9 cellular contexts compared by ENCODE assay signal in the genomic region with DNA sequence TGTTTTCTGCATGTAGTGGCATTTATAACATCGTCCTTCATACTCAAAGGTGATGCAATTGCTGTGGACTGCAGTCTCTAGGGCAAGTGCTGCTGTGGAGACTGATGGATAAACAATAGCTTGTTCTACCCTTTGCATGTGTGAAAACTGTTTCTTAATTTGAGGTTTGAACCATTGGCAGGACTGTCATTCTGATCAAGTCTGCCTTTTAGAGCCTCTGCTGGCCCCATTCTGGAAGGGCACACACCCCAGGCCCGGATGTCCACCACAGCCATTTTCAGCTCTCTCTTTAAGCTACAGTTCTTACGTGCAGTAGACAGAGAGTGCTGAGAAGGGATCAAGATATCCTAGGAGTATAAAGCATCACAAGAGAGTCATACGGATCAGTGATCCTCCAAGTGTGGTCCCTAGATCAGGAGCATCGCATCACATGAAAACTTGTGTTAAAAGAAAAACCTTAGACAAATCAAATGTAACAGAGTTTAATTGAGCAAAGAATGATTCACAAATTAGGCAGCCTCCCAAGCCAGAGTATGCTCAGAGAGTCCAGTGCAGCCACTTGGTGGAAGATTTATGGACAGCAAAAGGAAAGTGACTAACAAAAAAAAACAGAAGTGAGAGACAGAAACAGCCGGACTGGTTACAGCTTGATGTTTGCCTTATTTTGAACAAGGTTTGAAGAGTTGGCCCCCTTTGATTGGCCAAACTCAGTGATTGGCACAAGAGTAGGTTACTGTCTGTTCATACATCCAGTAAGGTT. TPM values are rescaled to one million over a fixed set of nuclear protein-coding genes. Genes with fewer than 3 reads are reported as not detected.
DNase-seq lines count a peak whose midpoint lies in the region; ATAC-seq and TF ChIP-seq lines count a peak whose summit lies in the region.
"Had no signal": no experiment of that assay in that cellular context is flagged by ENCODE, and none has a peak within 500 bp of the region (broad histone marks: within the 10 kb centered on the region; RNA-seq: fewer than 3 reads in every experiment).

No MANE protein-coding gene starts in this region.

- H3K27me3 ChIP-seq in ascending aorta: no peaks in the 10 kb centered on the region
- H3K27me3 ChIP-seq in liver (ENCODE audit: control insufficient read depth in 4 of 4, insufficient read depth in 4 of 4, low read length in 3 of 4): no peaks in the 10 kb centered on the region

- POLR2A ChIA-PET in naive thymus-derived CD8-positive, alpha-beta T cell (lab: Charles Lee): no interaction called here

- TF ChIP-seq CTCF in ascending aorta (IDR thresholded peaks at IDR 0.05): no peak
- no peak for TF ChIP-seq CTCF in liver (IDR thresholded peaks at IDR 0.05; ENCODE audit: low read depth, low read length, missing input control)
- no peak for TF ChIP-seq CTCF in endothelial cell (IDR thresholded peaks at IDR 0.05; ENCODE audit: unreplicated experiment)

- H3K27ac Mint-ChIP-seq in endothelial cell (ENCODE audit: unreplicated experiment): no peak overlapping the region
- H3K27ac Mint-ChIP-seq in naive thymus-derived CD8-positive, alpha-beta T cell: peak overlapping the region in 1 of 10 donors; percentile 53

- H3K4me1 ChIP-seq in ascending aorta: peaks cover 0 to 29% of the 10 kb centered on the region in 2 donors
- peaks cover 10 to 42% (median 32%) of the 10 kb centered on the region in 4 donors for H3K4me1 ChIP-seq in liver (ENCODE audit: control insufficient read depth in 4 of 4, insufficient read depth in 4 of 4, low read length in 3 of 4)

- TF ChIP-seq RAD21 in liver (IDR thresholded peaks at IDR 0.05): no peak

- intact Hi-C loops in Right ventricle myocardium inferior (cut with DNase I) (loop anchor here (2.0 kb wide), 1 partner anchor 92 kb away; the partner anchor contains the start of gene NT5DC1), cardiac septum (cut with DNase I) (no loop called here), ascending aorta (cut with DNase I) (no loop called here)

- H3K36me3 ChIP-seq in ascending aorta (no peaks in the 10 kb centered on the region), liver (ENCODE audit: control insufficient read depth in 4 of 4, insufficient read depth in 3 of 4, low read depth in 1 of 4, low read length in 3 of 4) (peaks cover 0 to 2% (median 0%) of the 10 kb centered on the region in 4 donors)

- peak overlapping the region; percentile 73 to 81 for H3K27ac ChIP-seq in ascending aorta
- no peak overlapping the region for H3K27ac ChIP-seq in liver (ENCODE audit: low read depth in 1 of 2, low read length in 2 of 2)
- H3K27ac ChIP-seq: C4-2B had no signal

- H3K9ac ChIP-seq in liver (ENCODE audit: low read depth in 1 of 2, low read length in 2 of 2): no peak overlapping the region

- 69% methylated on average over 6 of the region's 6 CpGs for WGBS in liver

- DNase-seq in Right ventricle myocardium inferior (ENCODE audit: missing footprints) (peak; percentile 53), cardiac septum (ENCODE audit: low spot score) (no peak), ascending aorta (ENCODE audit: low spot score in 2 of 2) (no peak), NCI-H82 treated with DMSO at 0.1 percent for 48 hours (lab: John Stamatoyannopoulos, UW; ENCODE audit: unreplicated experiment) (no peak), endothelial cell (ENCODE audit: low spot score) (no peak)
- DNase-seq in naive thymus-derived CD8-positive, alpha-beta T cell: no peak

- ATAC-seq in Right ventricle myocardium inferior (peak; percentile 83), HG03432 (IDR thresholded peaks at IDR 0.05; ENCODE audit: unreplicated experiment) (peak; percentile 68)
- no peak for ATAC-seq in naive thymus-derived CD8-positive, alpha-beta T cell

- no peaks in the 10 kb centered on the region for H3K9me3 Mint-ChIP-seq in endothelial cell (ENCODE audit: unreplicated experiment)
- no peaks in the 10 kb centered on the region for H3K9me3 Mint-ChIP-seq in naive thymus-derived CD8-positive, alpha-beta T cell

- H3K27me3 Mint-ChIP-seq in endothelial cell (ENCODE audit: unreplicated experiment): no peaks in the 10 kb centered on the region
- H3K27me3 Mint-ChIP-seq in naive thymus-derived CD8-positive, alpha-beta T cell: peaks cover 0 to 11% (median 5%) of the 10 kb centered on the region in 5 donors

- H3K36me3 Mint-ChIP-seq in endothelial cell (ENCODE audit: low read depth, unreplicated experiment): no peaks in the 10 kb centered on the region
- no peaks in the 10 kb centered on the region for H3K36me3 Mint-ChIP-seq in naive thymus-derived CD8-positive, alpha-beta T cell

- no peak overlapping the region for H3K4me3 Mint-ChIP-seq in endothelial cell (ENCODE audit: unreplicated experiment)
- no peak overlapping the region for H3K4me3 Mint-ChIP-seq in naive thymus-derived CD8-positive, alpha-beta T cell

- H3K4me3 ChIP-seq in ascending aorta: peak overlapping the region; percentile 15 to 44
- no peak overlapping the region for H3K4me3 ChIP-seq in liver (ENCODE audit: low read depth in 1 of 3, low read length in 3 of 3)

- no peaks in the 10 kb centered on the region for H3K9me3 ChIP-seq in ascending aorta
- no peaks in the 10 kb centered on the region for H3K9me3 ChIP-seq in liver (ENCODE audit: control insufficient read depth in 4 of 4, low read length in 3 of 4)

- H3K4me1 Mint-ChIP-seq in endothelial cell (ENCODE audit: unreplicated experiment): no peaks in the 10 kb centered on the region
- H3K4me1 Mint-ChIP-seq in naive thymus-derived CD8-positive, alpha-beta T cell: peaks cover 0 to 7% (median under 1%) of the 10 kb centered on the region in 4 donors

TF ChIP-seq in liver, 16 proteins besides CTCF, POLR2A, EP300 and RAD21:
- TF ChIP-seq NR2F2 (IDR thresholded peaks at IDR 0.05) (no peak), EGR1 (IDR thresholded peaks at IDR 0.05; ENCODE audit: low read depth in 2 of 2) (no peak), GABPA (IDR thresholded peaks at IDR 0.05 in 1 of 2, conservative IDR thresholded peaks at IDR 0.05 in 1 of 2) (no peak), JUND (IDR thresholded peaks at IDR 0.05) (no peak), HNF4G (IDR thresholded peaks at IDR 0.05) (peak; percentile 15), REST (IDR thresholded peaks at IDR 0.05) (no peak), YY1 (IDR thresholded peaks at IDR 0.05) (no peak), RXRA (IDR thresholded peaks at IDR 0.05) (peak in 1 of 2 donors; percentile 13), HNF4A (conservative IDR thresholded peaks at IDR 0.05) (peak; percentile 57 to 68), TAF1 (conservative IDR thresholded peaks at IDR 0.05) (no peak), SP1 (IDR thresholded peaks at IDR 0.05) (no peak), FOXA2 (IDR thresholded peaks at IDR 0.05) (no peak)
- TF ChIP-seq, protein P1, sequence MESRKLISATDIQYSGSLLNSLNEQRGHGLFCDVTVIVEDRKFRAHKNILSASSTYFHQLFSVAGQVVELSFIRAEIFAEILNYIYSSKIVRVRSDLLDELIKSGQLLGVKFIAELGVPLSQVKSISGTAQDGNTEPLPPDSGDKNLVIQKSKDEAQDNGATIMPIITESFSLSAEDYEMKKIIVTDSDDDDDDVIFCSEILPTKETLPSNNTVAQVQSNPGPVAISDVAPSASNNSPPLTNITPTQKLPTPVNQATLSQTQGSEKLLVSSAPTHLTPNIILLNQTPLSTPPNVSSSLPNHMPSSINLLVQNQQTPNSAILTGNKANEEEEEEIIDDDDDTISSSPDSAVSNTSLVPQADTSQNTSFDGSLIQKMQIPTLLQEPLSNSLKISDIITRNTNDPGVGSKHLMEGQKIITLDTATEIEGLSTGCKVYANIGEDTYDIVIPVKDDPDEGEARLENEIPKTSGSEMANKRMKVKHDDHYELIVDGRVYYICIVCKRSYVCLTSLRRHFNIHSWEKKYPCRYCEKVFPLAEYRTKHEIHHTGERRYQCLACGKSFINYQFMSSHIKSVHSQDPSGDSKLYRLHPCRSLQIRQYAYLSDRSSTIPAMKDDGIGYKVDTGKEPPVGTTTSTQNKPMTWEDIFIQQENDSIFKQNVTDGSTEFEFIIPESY (IDR thresholded peaks at IDR 0.05): no peak
- TF ChIP-seq, protein P2, sequence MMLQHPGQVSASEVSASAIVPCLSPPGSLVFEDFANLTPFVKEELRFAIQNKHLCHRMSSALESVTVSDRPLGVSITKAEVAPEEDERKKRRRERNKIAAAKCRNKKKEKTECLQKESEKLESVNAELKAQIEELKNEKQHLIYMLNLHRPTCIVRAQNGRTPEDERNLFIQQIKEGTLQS (IDR thresholded peaks at IDR 0.05): peak; percentile 68

RNA-seq across cellular contexts. Expression of gene FRK, which starts 52.0 kb away (rescaled TPM):
- 7.3 TPM for total RNA-seq in Right ventricle myocardium inferior
- total RNA-seq in cardiac septum: 2.6 TPM
- 8.4 TPM for total RNA-seq in ascending aorta
- 10 to 100 TPM in 1 of 2 donors, 1 to 10 TPM in 1; 5.7 to 26.8 TPM for total RNA-seq in liver
- 1 to 10 TPM; 3.6 to 4.9 TPM for polyA plus RNA-seq in liver
- total RNA-seq in endothelial cell (ENCODE audit: unreplicated experiment): 0.08 TPM
- total RNA-seq in naive thymus-derived CD8-positive, alpha-beta T cell: under 1 TPM in 1 of 2 experiments, not detected in 1; 0.08 TPM
- polyA plus RNA-seq in naive thymus-derived CD8-positive, alpha-beta T cell: under 1 TPM in 1 of 3 donors, not detected in 2; 0.01 TPM

Comparison
In these comparisons a context has a peak if more than half of its experiments do, and no peak if none do; other contexts are left out.
1. ATAC-seq: peak in Right ventricle myocardium inferior (single experiment) and HG03432 (single experiment); none in naive thymus-derived CD8-positive, alpha-beta T cell (0 of 2).
2. H3K27ac ChIP-seq: peak in ascending aorta (2 of 2); none in liver (0 of 2).
3. H3K4me3 ChIP-seq: peak in ascending aorta (2 of 2); none in liver (0 of 3).